Comparison of ENCODE assay signal across 34 cellular contexts in the genomic region with DNA sequence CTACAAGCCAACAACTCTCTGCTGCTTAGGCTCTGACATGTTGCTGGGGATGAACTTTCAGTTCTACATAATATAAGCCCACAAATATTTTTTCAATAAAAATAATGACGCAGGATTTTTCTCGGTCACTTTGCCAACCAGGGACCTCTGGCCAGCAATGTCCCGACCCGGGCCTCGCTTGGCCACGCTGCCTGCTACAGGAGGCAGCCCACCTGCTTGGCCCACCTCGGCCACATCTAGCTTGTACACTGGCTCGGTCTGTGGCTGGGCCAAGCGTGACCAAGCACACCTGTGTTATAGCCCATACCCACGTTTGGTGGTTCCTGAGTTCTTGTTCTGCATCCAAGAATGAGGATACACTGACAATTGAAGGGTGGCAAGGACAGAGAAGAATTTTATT.
"Had no signal": no experiment of that assay in that cellular context is flagged by ENCODE, and none has a peak within 500 bp of the region (broad histone marks: within the 10 kb centered on the region; RNA-seq: fewer than 3 reads in every experiment).

No MANE protein-coding gene starts in this region.

- H3K4me1 Mint-ChIP-seq: activated B cell treated with CpG ODN at 0.5 μM for 24 hours; activated CD4-positive, alpha-beta T cell treated with anti-CD3 and anti-CD28 coated beads for 36 hours; activated CD4-positive, alpha-beta T cell treated with anti-CD3 and anti-CD28 coated beads, Interleukin-2, amount 10 ng/mL, durations not matched to agents 24 days and 14 days; activated naive CD4-positive, alpha-beta T cell treated with anti-CD3 and anti-CD28 coated beads, Interleukin-2, amount 10 ng/mL, durations not matched to agents 7 days and 5 days; activated naive CD8-positive, alpha-beta T cell treated with anti-CD3 and anti-CD28 coated beads, Interleukin-2, amount 10 ng/mL, durations not matched to agents 7 days and 5 days; T-helper 17 cell had no signal

- H3K27me3 Mint-ChIP-seq: activated B cell treated with CpG ODN at 0.5 μM for 24 hours; activated CD4-positive, alpha-beta memory T cell treated with anti-CD3 and anti-CD28 coated beads for 36 hours; activated CD4-positive, alpha-beta T cell treated with anti-CD3 and anti-CD28 coated beads for 36 hours; activated CD4-positive, alpha-beta T cell treated with anti-CD3 and anti-CD28 coated beads, Interleukin-2, amount 10 ng/mL, durations not matched to agents 24 days and 14 days; activated naive CD4-positive, alpha-beta T cell treated with anti-CD3 and anti-CD28 coated beads, Interleukin-2, amount 10 ng/mL, durations not matched to agents 7 days and 5 days; activated naive CD8-positive, alpha-beta T cell treated with anti-CD3 and anti-CD28 coated beads, Interleukin-2, amount 10 ng/mL, durations not matched to agents 7 days and 5 days; activated T-cell treated with anti-CD3 and anti-CD28 coated beads, Interleukin-2, amount 50 U/mL, for 24 hours; brain; effector memory CD8-positive, alpha-beta T cell; T-helper 17 cell had no signal

- H3K9me3 ChIP-seq: ascending aorta, breast epithelium, colonic mucosa, esophagus muscularis mucosa, gastroesophageal sphincter, heart right ventricle had no signal

- H3K36me3 Mint-ChIP-seq: activated CD4-positive, alpha-beta memory T cell treated with anti-CD3 and anti-CD28 coated beads for 36 hours; activated naive CD4-positive, alpha-beta T cell treated with anti-CD3 and anti-CD28 coated beads, Interleukin-2, amount 10 ng/mL, durations not matched to agents 7 days and 5 days; activated naive CD4-positive, alpha-beta T cell treated with anti-CD3 and anti-CD28 coated beads, Interleukin-2, amount 50 U/mL, for 72 hours; activated naive CD8-positive, alpha-beta T cell treated with anti-CD3 and anti-CD28 coated beads, Interleukin-2, amount 10 ng/mL, durations not matched to agents 7 days and 5 days; brain had no signal

- H3K27ac ChIP-seq: ascending aorta, breast epithelium, cardiac muscle cell, colonic mucosa, esophagus muscularis mucosa, gastroesophageal sphincter, heart right ventricle, WERI-Rb-1 had no signal

- H3K27me3 ChIP-seq: ascending aorta, breast epithelium, cardiac muscle cell, colonic mucosa, esophagus muscularis mucosa, gastroesophageal sphincter, heart right ventricle had no signal

- H3K27ac Mint-ChIP-seq: activated B cell treated with CpG ODN at 0.5 μM for 24 hours; activated CD4-positive, alpha-beta memory T cell treated with anti-CD3 and anti-CD28 coated beads for 36 hours; activated CD4-positive, alpha-beta T cell treated with anti-CD3 and anti-CD28 coated beads for 36 hours; activated CD4-positive, alpha-beta T cell treated with anti-CD3 and anti-CD28 coated beads, Interleukin-2, amount 10 ng/mL, durations not matched to agents 24 days and 14 days; activated naive CD4-positive, alpha-beta T cell treated with anti-CD3 and anti-CD28 coated beads, Interleukin-2, amount 10 ng/mL, durations not matched to agents 7 days and 5 days; activated naive CD4-positive, alpha-beta T cell treated with anti-CD3 and anti-CD28 coated beads, Interleukin-2, amount 50 U/mL, for 72 hours; activated naive CD8-positive, alpha-beta T cell treated with anti-CD3 and anti-CD28 coated beads, Interleukin-2, amount 10 ng/mL, durations not matched to agents 7 days and 5 days; activated T-cell treated with anti-CD3 and anti-CD28 coated beads, Interleukin-2, amount 50 U/mL, for 24 hours; activated T-cell treated with anti-CD3 and anti-CD28 coated beads, Interleukin-2, amount 50 U/mL, for 72 hours; effector memory CD8-positive, alpha-beta T cell; T-helper 17 cell; T-helper 2 cell treated with Interferon-gamma antibody and Interleukin-4, amounts not matched to agents 5 μg/mL and 100 μg/mL, for 36 hours had no signal

- H3K4me3 Mint-ChIP-seq: activated B cell treated with CpG ODN at 0.5 μM for 24 hours; activated CD4-positive, alpha-beta memory T cell treated with anti-CD3 and anti-CD28 coated beads for 36 hours; activated CD4-positive, alpha-beta T cell treated with anti-CD3 and anti-CD28 coated beads for 36 hours; activated CD4-positive, alpha-beta T cell treated with anti-CD3 and anti-CD28 coated beads, Interleukin-2, amount 10 ng/mL, durations not matched to agents 24 days and 14 days; activated naive CD4-positive, alpha-beta T cell treated with anti-CD3 and anti-CD28 coated beads, Interleukin-2, amount 10 ng/mL, durations not matched to agents 7 days and 5 days; activated naive CD8-positive, alpha-beta T cell treated with anti-CD3 and anti-CD28 coated beads, Interleukin-2, amount 10 ng/mL, durations not matched to agents 7 days and 5 days; activated T-cell treated with anti-CD3 and anti-CD28 coated beads, Interleukin-2, amount 50 U/mL, for 24 hours; activated T-cell treated with anti-CD3 and anti-CD28 coated beads, Interleukin-2, amount 50 U/mL, for 72 hours; brain; effector memory CD8-positive, alpha-beta T cell; T-helper 17 cell; T-helper 2 cell treated with Interferon-gamma antibody and Interleukin-4, amounts not matched to agents 5 μg/mL and 100 μg/mL, for 36 hours had no signal

- ATAC-seq: activated CD4-positive, alpha-beta T cell treated with anti-CD3 and anti-CD28 coated beads for 36 hours; activated CD4-positive, CD25-positive, alpha-beta regulatory T cell treated with anti-CD3 and anti-CD28 coated beads, Interleukin-2, amount 50 U/mL, for 24 hours; activated naive CD4-positive, alpha-beta T cell treated with anti-CD3 and anti-CD28 coated beads, Interleukin-2, amount 50 U/mL, for 72 hours; activated T-cell treated with anti-CD3 and anti-CD28 coated beads, Interleukin-2, amount 50 U/mL, for 72 hours; effector memory CD8-positive, alpha-beta T cell; gastroesophageal sphincter; heart right ventricle; T-helper 17 cell had no signal

- H3K4me1 ChIP-seq: ascending aorta, breast epithelium, colonic mucosa, esophagus muscularis mucosa, gastroesophageal sphincter, heart right ventricle had no signal

- H3K9me3 Mint-ChIP-seq: activated B cell treated with CpG ODN at 0.5 μM for 24 hours; activated CD4-positive, alpha-beta T cell treated with anti-CD3 and anti-CD28 coated beads, Interleukin-2, amount 10 ng/mL, durations not matched to agents 24 days and 14 days; activated naive CD8-positive, alpha-beta T cell treated with anti-CD3 and anti-CD28 coated beads, Interleukin-2, amount 10 ng/mL, durations not matched to agents 7 days and 5 days; brain had no signal

- H3K36me3 ChIP-seq: ascending aorta, breast epithelium, cardiac muscle cell, colonic mucosa, esophagus muscularis mucosa, gastroesophageal sphincter, heart right ventricle, WERI-Rb-1 had no signal

- DNase-seq: activated B cell treated with CpG ODN at 0.5 μM for 24 hours; activated CD4-positive, alpha-beta memory T cell treated with anti-CD3 and anti-CD28 coated beads for 36 hours; activated CD4-positive, alpha-beta T cell treated with anti-CD3 and anti-CD28 coated beads for 36 hours; activated CD4-positive, alpha-beta T cell treated with anti-CD3 and anti-CD28 coated beads, Interleukin-2, amount 10 ng/mL, durations not matched to agents 24 days and 14 days; activated CD8-positive, alpha-beta memory T cell treated with anti-CD3 and anti-CD28 coated beads, Interleukin-2, amount 50 U/mL, for 48 hours; activated gamma-delta T cell; activated naive CD4-positive, alpha-beta T cell; activated naive CD4-positive, alpha-beta T cell treated with anti-CD3 and anti-CD28 coated beads, Interleukin-2, amount 10 ng/mL, durations not matched to agents 7 days and 5 days; activated naive CD8-positive, alpha-beta T cell treated with anti-CD3 and anti-CD28 coated beads, Interleukin-2, amount 10 ng/mL, durations not matched to agents 7 days and 5 days; activated T-cell treated with anti-CD3 and anti-CD28 coated beads for 4 hours; activated T-cell treated with anti-CD3 and anti-CD28 coated beads, Interleukin-2, amount 50 U/mL, for 24 hours; activated T-cell treated with anti-CD3 and anti-CD28 coated beads, Interleukin-2, amount 50 U/mL, for 72 hours; central memory CD4-positive, alpha-beta T cell; cerebellar nuclear complex; colonic mucosa; dermis blood vessel endothelial cell; effector CD4-positive, alpha-beta T cell; effector memory CD8-positive, alpha-beta T cell; erythroblast; foreskin melanocyte; heart right ventricle; T-helper 1 cell; T-helper 17 cell; T1000; WERI-Rb-1 had no signal

- H3K4me3 ChIP-seq: ascending aorta, breast epithelium, cardiac muscle cell, colonic mucosa, esophagus muscularis mucosa, gastroesophageal sphincter, heart right ventricle had no signal
